Comparison of ENCODE assay signal across 8 cellular contexts in genomic region chr2:15560404-15560987, GRCh38. TPM values are rescaled to one million over a fixed set of nuclear protein-coding genes. Genes with fewer than 3 reads are reported as not detected.
A peak's percentile ranks its signal among the peaks of the same experiment; 100 is the strongest.
DNase-seq lines count a peak whose midpoint lies in the region; ATAC-seq and TF ChIP-seq lines count a peak whose summit lies in the region.

No MANE protein-coding gene starts in this region.

- POLR2A ChIA-PET in CD4-positive, alpha-beta memory T cell (lab: Charles Lee; ENCODE audit: partially characterized antibody), result interaction anchor here (2.6 to 4.4 kb wide), 2 partner anchors 31 to 34 kb away, joined by 14 to 36 read pairs; partner anchors contain the start of gene DDX1

- in situ Hi-C loops in brain microvascular endothelial cell (cut with HindIII; ENCODE audit: low pct_ligation_motif_present, low sequenced_read_pairs), result no loop called here

- peak overlapping the region; percentile 50 to 53 for H3K4me3 ChIP-seq in CD4-positive, alpha-beta memory T cell (ENCODE audit: low read length in 2 of 2)
- peak overlapping the region; percentile 89 for H3K4me3 ChIP-seq in brain microvascular endothelial cell (ENCODE audit: low read depth, low read length)
- H3K4me3 ChIP-seq in skin epidermis, result peak overlapping the region; percentile 64 to 97 (median 87)

- H3K4me1 ChIP-seq in CD4-positive, alpha-beta memory T cell (ENCODE audit: insufficient read depth, low read length), result peaks cover 25% of the 10 kb centered on the region

- H3K4me1 Mint-ChIP-seq in CD4-positive, alpha-beta memory T cell, result peaks cover 30 to 46% (median 38%) of the 10 kb centered on the region in 4 donors

- peak in 2 of 5 donors; percentile 6 to 13 for DNase-seq in CD4-positive, alpha-beta memory T cell
- peak; percentile 84 for DNase-seq in OCI-M1 (lab: John Stamatoyannopoulos, UW)
- peak; percentile 50 for DNase-seq in brain microvascular endothelial cell
- peak; percentile 47 for DNase-seq in iris pigment epithelial cell (ENCODE audit: low read depth)
- DNase-seq in GM19240 (ENCODE audit: insufficient read length, low spot score), result no peak

- H3K9me3 ChIP-seq in CD4-positive, alpha-beta memory T cell (ENCODE audit: control insufficient read depth in 1 of 2, low read length in 2 of 2), result no peaks in the 10 kb centered on the region

- H3K36me3 ChIP-seq in CD4-positive, alpha-beta memory T cell (ENCODE audit: insufficient read depth, low read length), result no peaks in the 10 kb centered on the region
- no peaks in the 10 kb centered on the region for H3K36me3 ChIP-seq in brain microvascular endothelial cell (replicated peaks)

- H3K27me3 ChIP-seq in CD4-positive, alpha-beta memory T cell (ENCODE audit: insufficient read depth, low read length), result no peaks in the 10 kb centered on the region
- no peaks in the 10 kb centered on the region for H3K27me3 ChIP-seq in brain microvascular endothelial cell (replicated peaks)

- ATAC-seq in GM19328 (IDR thresholded peaks at IDR 0.05; ENCODE audit: unreplicated experiment) (peak; percentile 42), HG03342 (IDR thresholded peaks at IDR 0.05; ENCODE audit: unreplicated experiment) (peak; percentile 39)

- H3K27ac ChIP-seq in CD4-positive, alpha-beta memory T cell (ENCODE audit: low read depth, low read length), result peak overlapping the region; percentile 56
- H3K27ac ChIP-seq in brain microvascular endothelial cell, result peak overlapping the region; percentile 87
- H3K27ac ChIP-seq in skin epidermis, result peak overlapping the region in 20 of 21 experiments; percentile 52 to 96 (median 85)

- peaks cover 7 to 19% of the 10 kb centered on the region in 2 donors for H3K36me3 Mint-ChIP-seq in CD4-positive, alpha-beta memory T cell

- no peaks in the 10 kb centered on the region for H3K27me3 Mint-ChIP-seq in CD4-positive, alpha-beta memory T cell

- peak overlapping the region; percentile 84 to 99 (median 98) for H3K27ac Mint-ChIP-seq in CD4-positive, alpha-beta memory T cell

- CTCF ChIA-PET in CD4-positive, alpha-beta memory T cell (lab: Charles Lee; ENCODE audit: partially characterized antibody), result interaction anchor here (4.6 kb wide), 1 partner anchor 16 kb away, joined by 29 read pairs; no protein-coding TSS in a partner anchor

- no peaks in the 10 kb centered on the region for H3K9me3 Mint-ChIP-seq in CD4-positive, alpha-beta memory T cell

- peak overlapping the region; percentile 99 to 100 (median 100) for H3K4me3 Mint-ChIP-seq in CD4-positive, alpha-beta memory T cell

- intact Hi-C loops in CD4-positive, alpha-beta memory T cell (cut with micrococcal nuclease), result loop anchor here (10.0 kb wide), 1 partner anchor 386 kb away; no protein-coding TSS in a partner anchor

- TF ChIP-seq CTCF in brain microvascular endothelial cell (IDR thresholded peaks at IDR 0.05; ENCODE audit: low read depth, low read length, missing control alignments), result no peak

RNA-seq across cellular contexts. Expression of gene NBAS, which starts 0.6 kb away (rescaled TPM):
- total RNA-seq in CD4-positive, alpha-beta memory T cell, result 10 to 100 TPM; 34.9 to 37.0 TPM
- 10 to 100 TPM; 16.1 to 19.3 TPM for polyA plus RNA-seq in CD4-positive, alpha-beta memory T cell

RNA-seq across cellular contexts. Expression of gene DDX1, which starts 31.2 kb away (rescaled TPM):
- total RNA-seq in CD4-positive, alpha-beta memory T cell, result 10 to 100 TPM; 58.3 to 61.7 TPM
- 10 to 100 TPM; 53.3 to 55.9 TPM for polyA plus RNA-seq in CD4-positive, alpha-beta memory T cell
